ENCODE assay signal across 8 cellular contexts in genomic region chr11:59186130-59186594, GRCh38. TPM values are rescaled to one million over a fixed set of nuclear protein-coding genes. Genes with fewer than 3 reads are reported as not detected.
DNase-seq lines count a peak whose midpoint lies in the region; ATAC-seq and TF ChIP-seq lines count a peak whose summit lies in the region.

No MANE protein-coding gene starts in this region.

- in situ Hi-C loops in GM23248 (cut with MboI): loop anchor here (25.0 kb wide), 1 partner anchor 501 kb away; no protein-coding TSS in a partner anchor

- no peaks in the 10 kb centered on the region for H3F3A ChIP-seq in GM23248 (ENCODE audit: insufficient read depth)

- no peak overlapping the region for H3K4me2 ChIP-seq in GM23248 (ENCODE audit: unreplicated experiment)
- no peak overlapping the region for H3K4me2 ChIP-seq in OCI-LY3 (ENCODE audit: low read length)

- H3K9me3 ChIP-seq in GM23248 (ENCODE audit: low read depth) (no peaks in the 10 kb centered on the region), OCI-LY3 (ENCODE audit: insufficient read depth, low read length) (no peaks in the 10 kb centered on the region)

- no peaks in the 10 kb centered on the region for H3K4me1 ChIP-seq in GM23248 (ENCODE audit: insufficient read depth)
- H3K4me1 ChIP-seq in OCI-LY3 (ENCODE audit: low read length): no peaks in the 10 kb centered on the region

- H3K27me3 ChIP-seq in GM23248 (replicated peaks; ENCODE audit: insufficient read depth) (no peaks in the 10 kb centered on the region; the same call in 1 of the 2 replicates), OCI-LY3 (ENCODE audit: low read depth, low read length) (no peaks in the 10 kb centered on the region)

- no peak for ATAC-seq in HG03139 (IDR thresholded peaks at IDR 0.05; ENCODE audit: unreplicated experiment)

- H3K4me3 ChIP-seq in GM12865 (ENCODE audit: low read depth, low read length) (no peak overlapping the region), GM23248 (no peak overlapping the region), OCI-LY3 (ENCODE audit: low read length) (no peak overlapping the region), coronary artery (no peak overlapping the region)

- H2AFZ ChIP-seq in GM23248 (no peak overlapping the region), OCI-LY3 (ENCODE audit: low read depth, low read length) (no peak overlapping the region)

- no peaks in the 10 kb centered on the region for H3K9me2 ChIP-seq in GM23248 (ENCODE audit: insufficient read depth)

- H3K36me3 ChIP-seq in GM23248 (ENCODE audit: low read depth): no peaks in the 10 kb centered on the region
- H3K36me3 ChIP-seq in OCI-LY3 (replicated peaks; ENCODE audit: low read depth, low read length): peaks cover 11% of the 10 kb centered on the region

- WGBS in GM23248 (ENCODE audit: low coverage in 1 of 2, low lambda C conversion rate in 2 of 2, missing lambda C conversion rate in 2 of 2), 2 experiments: 54 to 60% methylated on average over 5 of the region's 5 CpGs

- no peak overlapping the region for H3K27ac ChIP-seq in GM23248
- H3K27ac ChIP-seq in OCI-LY3 (ENCODE audit: low read length): no peak overlapping the region
- peak overlapping the region in 1 of 2 donors; percentile 41 for H3K27ac ChIP-seq in coronary artery

- H3K79me2 ChIP-seq in GM23248 (ENCODE audit: insufficient read depth) (no peaks in the 10 kb centered on the region), OCI-LY3 (ENCODE audit: low read length) (no peaks in the 10 kb centered on the region)

- DNase-seq in GM12865 (ENCODE audit: low read depth): peak; percentile 72
- DNase-seq in GM23248: peak; percentile 41
- peak; percentile 58 for DNase-seq in activated naive CD4-positive, alpha-beta T cell treated with Interleukin-2 at 50 U/mL for 16 hours
- DNase-seq in islet precursor cell: peak; percentile 90
- DNase-seq in stimulated activated CD8-positive, alpha-beta memory T cell treated with anti-CD3 and anti-CD28 coated beads, Interleukin-15, amount 100 ng/mL, for 1 hour (ENCODE audit: low read depth): peak; percentile 19
- no peak for DNase-seq in coronary artery (ENCODE audit: low spot score)

- no peaks in the 10 kb centered on the region for H4K20me1 ChIP-seq in GM23248 (ENCODE audit: insufficient read depth)
- no peaks in the 10 kb centered on the region for H4K20me1 ChIP-seq in OCI-LY3 (ENCODE audit: insufficient read depth, low read length)

- no peak overlapping the region for H3K9ac ChIP-seq in GM23248
- H3K9ac ChIP-seq in OCI-LY3 (ENCODE audit: low read length): no peak overlapping the region

- TF ChIP-seq CTCF in GM12865 (IDR thresholded peaks at IDR 0.05; ENCODE audit: insufficient read depth, low read depth, low read length, missing control alignments) (peak; percentile 84), OCI-LY3 (IDR thresholded peaks at IDR 0.05; ENCODE audit: low read depth, low read length) (peak; percentile 80), coronary artery (IDR thresholded peaks at IDR 0.05) (no peak)

RNA-seq across cellular contexts. Expression of gene DTX4, which starts 14.2 kb away (rescaled TPM):
- total RNA-seq in GM23248 (2014; rRNA removed; shearing (Covaris generic)): 0.22 and 0.38 TPM in 2 replicates
- polyA plus RNA-seq in GM23248 (2016; fragmentation: Nextera tagmentation; extraction: Ambion mirVana): 0.10 and 0.16 TPM in 2 replicates

RNA-seq across cellular contexts. Expression of gene MPEG1, which starts 26.6 kb away (rescaled TPM):
- total RNA-seq in GM23248 (2014; rRNA removed; shearing (Covaris generic)): not detected in 2 replicates
- not detected in 2 replicates for polyA plus RNA-seq in GM23248 (2016; fragmentation: Nextera tagmentation; extraction: Ambion mirVana)

RNA-seq across cellular contexts. Expression of gene FAM111A, which starts 43.5 kb away (rescaled TPM):
- 32.3 and 55.3 TPM in 2 replicates for total RNA-seq in GM23248 (2014; rRNA removed; shearing (Covaris generic))
- polyA plus RNA-seq in GM23248 (2016; fragmentation: Nextera tagmentation; extraction: Ambion mirVana): 27.7 and 31.6 TPM in 2 replicates
